ENCODE assay signal across 22 cellular contexts in the genomic region with DNA sequence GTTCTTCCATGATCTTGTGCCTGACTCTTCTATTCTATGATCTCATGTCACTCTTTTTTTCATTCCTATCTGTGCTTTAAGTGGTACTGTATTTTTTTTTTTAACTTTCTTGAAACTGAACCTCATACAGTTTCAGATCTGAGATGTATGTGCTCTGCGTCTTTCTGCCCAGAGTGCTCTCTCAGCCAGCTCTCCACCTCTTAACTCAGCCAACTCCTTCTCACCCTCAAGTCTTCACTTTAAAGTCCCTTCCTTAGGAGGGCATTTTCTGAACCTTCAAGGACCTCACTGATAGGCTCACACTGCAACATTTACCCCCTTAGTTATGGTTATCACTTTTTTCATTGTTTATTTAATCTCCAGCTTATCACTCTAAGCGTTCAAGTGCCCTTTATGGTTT.
DNase-seq lines count a peak whose midpoint lies in the region; ATAC-seq and TF ChIP-seq lines count a peak whose summit lies in the region.
"Had no signal": no experiment of that assay in that cellular context is flagged by ENCODE, and none has a peak within 500 bp of the region (broad histone marks: within the 10 kb centered on the region; RNA-seq: fewer than 3 reads in every experiment).

No MANE protein-coding gene starts in this region.

- H2BK120ac ChIP-seq in mesenchymal stem cell (ENCODE audit: low read depth, low read length) = no peak overlapping the region

- H3K9ac ChIP-seq in adipocyte (ENCODE audit: low read length) = peak overlapping the region; percentile 35
- H3K9ac ChIP-seq in mesenchymal stem cell (ENCODE audit: low read length) = peak overlapping the region; percentile 41

- H3K4me3 ChIP-seq in breast epithelium = no peak overlapping the region
- H3K4me3 ChIP-seq in adipocyte (ENCODE audit: low read length) = peak overlapping the region; percentile 20
- H3K4me3 ChIP-seq in mesenchymal stem cell (ENCODE audit: insufficient read depth in 1 of 2, low read depth in 1 of 2, low read length in 2 of 2) = no peak overlapping the region
- H3K4me3 ChIP-seq in thoracic aorta = no peak overlapping the region
- H3K4me3 ChIP-seq: GM12878, SK-N-MC had no signal

- no peak overlapping the region for H4K8ac ChIP-seq in mesenchymal stem cell (ENCODE audit: low read length)

- H2AFZ ChIP-seq in mesenchymal stem cell (ENCODE audit: low read depth, low read length) = no peak overlapping the region

- H3K27me3 ChIP-seq in breast epithelium = no peaks in the 10 kb centered on the region
- H3K27me3 ChIP-seq in adipocyte (replicated peaks; ENCODE audit: control insufficient read depth, insufficient read depth, low read length) = no peaks in the 10 kb centered on the region
- no peaks in the 10 kb centered on the region for H3K27me3 ChIP-seq in mesenchymal stem cell (ENCODE audit: control insufficient read depth in 1 of 2, insufficient read depth in 1 of 2, low read length in 2 of 2)
- no peaks in the 10 kb centered on the region for H3K27me3 ChIP-seq in thoracic aorta (replicated peaks; ENCODE audit: insufficient read depth)
- H3K27me3 ChIP-seq: BE2C had no signal

- no peaks in the 10 kb centered on the region for H3K36me3 ChIP-seq in breast epithelium
- no peaks in the 10 kb centered on the region for H3K36me3 ChIP-seq in adipocyte (ENCODE audit: control insufficient read depth, insufficient read depth, low read length, severe bottlenecking)
- H3K36me3 ChIP-seq in mesenchymal stem cell (ENCODE audit: control insufficient read depth in 1 of 2, insufficient read depth in 2 of 2, low read depth in 1 of 2, low read length in 2 of 2) = no peaks in the 10 kb centered on the region
- H3K36me3 ChIP-seq in thoracic aorta = no peaks in the 10 kb centered on the region
- H3K36me3 ChIP-seq: BE2C had no signal

- CTCF ChIA-PET in MCF 10A (lab: Yijun Ruan, JAX) = interaction anchor here (1.0 kb wide), 1 partner anchor 12 kb away, joined by 3 read pairs; no protein-coding TSS in a partner anchor
- CTCF ChIA-PET in activated CD4-positive, alpha-beta T cell treated with anti-CD3 and anti-CD28 coated beads for 36 hours (lab: Charles Lee) = no interaction called here

- peaks cover 7% of the 10 kb centered on the region for H3K9me3 Mint-ChIP-seq in MCF 10A (ENCODE audit: unreplicated experiment)
- H3K9me3 Mint-ChIP-seq in activated CD4-positive, alpha-beta T cell treated with anti-CD3 and anti-CD28 coated beads for 36 hours (ENCODE audit: low read depth) = no peaks in the 10 kb centered on the region

- H3K27ac ChIP-seq in breast epithelium (no peak overlapping the region), mesenchymal stem cell (ENCODE audit: low read length, poor library complexity, severe bottlenecking) (no peak overlapping the region), thoracic aorta (peak overlapping the region; percentile 9 to 74)
- H3K27ac ChIP-seq: 22Rv1, SK-N-MC had no signal

- H3K18ac ChIP-seq in mesenchymal stem cell (ENCODE audit: low read depth in 1 of 2, low read length in 2 of 2) = no peak overlapping the region

- no peak overlapping the region for H3K4ac ChIP-seq in mesenchymal stem cell (ENCODE audit: low read depth in 1 of 2, low read length in 2 of 2)

- no peaks in the 10 kb centered on the region for H3K79me1 ChIP-seq in mesenchymal stem cell (replicated peaks; ENCODE audit: low read length, poor library complexity, severe bottlenecking)

- no peak overlapping the region for H2AK5ac ChIP-seq in mesenchymal stem cell (ENCODE audit: low read length, severe bottlenecking)

- intact Hi-C loops in MCF 10A (cut with micrococcal nuclease) (no loop called here), breast epithelium (cut with DNase I; ENCODE audit: low total_unique reads) (no loop called here)
- intact Hi-C loops in activated CD4-positive, alpha-beta T cell treated with anti-CD3 and anti-CD28 coated beads for 36 hours (cut with DNase I, micrococcal nuclease) = no loop called here

- no TSS peak for BruUV-seq in MCF 10A (replicated peaks; lab: Mats Ljungman, UMichigan)

- no peak for ATAC-seq in thoracic aorta (ENCODE audit: insufficient number of reproducible peaks, low FRiP score, low read depth)
- ATAC-seq in activated CD4-positive, alpha-beta T cell treated with anti-CD3 and anti-CD28 coated beads for 36 hours = no peak
- ATAC-seq in HG02642 (IDR thresholded peaks at IDR 0.05; ENCODE audit: poor library complexity, unreplicated experiment) = no peak
- ATAC-seq: GM12878, HepG2 had no signal

- H2BK12ac ChIP-seq in mesenchymal stem cell (ENCODE audit: low read length in 2 of 2) = no peak overlapping the region

- TF ChIP-seq CTCF in MCF 10A (IDR thresholded peaks at IDR 0.05; ENCODE audit: unreplicated experiment) (no peak), breast epithelium (IDR thresholded peaks at IDR 0.05) (no peak), thoracic aorta (IDR thresholded peaks at IDR 0.05) (no peak)

- peaks cover 21% of the 10 kb centered on the region for H3K4me1 Mint-ChIP-seq in MCF 10A (ENCODE audit: insufficient read depth, unreplicated experiment)
- no peaks in the 10 kb centered on the region for H3K4me1 Mint-ChIP-seq in activated CD4-positive, alpha-beta T cell treated with anti-CD3 and anti-CD28 coated beads for 36 hours
- H3K4me1 Mint-ChIP-seq: CD4-positive, CD25-positive, alpha-beta regulatory T cell had no signal

- TF ChIP-seq POLR2A in breast epithelium (IDR thresholded peaks at IDR 0.05) = no peak

- 58% methylated on average over 2 of the region's 2 CpGs for WGBS in mesenchymal stem cell

- H2BK15ac ChIP-seq in mesenchymal stem cell (ENCODE audit: low read depth, poor library complexity, severe bottlenecking) = no peak overlapping the region

- no peak for DNase-seq in MCF 10A (ENCODE audit: unreplicated experiment)
- no peak for DNase-seq in breast epithelium (ENCODE audit: low spot score in 2 of 2)
- DNase-seq in adipocyte (ENCODE audit: low read depth) = no peak
- DNase-seq in mesenchymal stem cell = no peak
- no peak for DNase-seq in thoracic aorta (ENCODE audit: low spot score)
- no peak for DNase-seq in activated CD4-positive, alpha-beta T cell treated with anti-CD3 and anti-CD28 coated beads for 36 hours
- no peak for DNase-seq in T-helper 1 cell
- DNase-seq: BE2C; CD4-positive, CD25-positive, alpha-beta regulatory T cell; COR-L47; DMS 273 treated with DMSO at 0.1 percent for 48 hours; GF-D8; KG1; NCI-H2171; NCI-H446 treated with DMSO at 0.1 percent for 48 hours; NK-92 treated with Interleukin-12 subunit alpha and Interleukin-12 subunit beta, amount 100 ng/mL, for 24 hours; Right ventricle myocardium superior had no signal

- no peak overlapping the region for H3K14ac ChIP-seq in mesenchymal stem cell (ENCODE audit: low read length in 2 of 2)

- POLR2A ChIA-PET in MCF 10A (lab: Yijun Ruan, JAX) = interaction anchor here (0.6 to 1.2 kb wide), 3 partner anchors 13 to 1289 kb away, joined by 3 to 4 read pairs (median 3); no protein-coding TSS in a partner anchor
- POLR2A ChIA-PET in activated CD4-positive, alpha-beta T cell treated with anti-CD3 and anti-CD28 coated beads for 36 hours (lab: Charles Lee) = no interaction called here

- H3K36me3 Mint-ChIP-seq in MCF 10A (ENCODE audit: insufficient read depth, unreplicated experiment) = no peaks in the 10 kb centered on the region
- no peaks in the 10 kb centered on the region for H3K36me3 Mint-ChIP-seq in activated CD4-positive, alpha-beta T cell treated with anti-CD3 and anti-CD28 coated beads for 36 hours (ENCODE audit: low read depth)
- H3K36me3 Mint-ChIP-seq: CD4-positive, CD25-positive, alpha-beta regulatory T cell had no signal

- no peak overlapping the region for H3K23ac ChIP-seq in mesenchymal stem cell (ENCODE audit: low read length in 2 of 2)

- H3K9me3 ChIP-seq in breast epithelium (no peaks in the 10 kb centered on the region), adipocyte (ENCODE audit: control insufficient read depth, low read length) (no peaks in the 10 kb centered on the region), mesenchymal stem cell (ENCODE audit: control insufficient read depth, low read length) (no peaks in the 10 kb centered on the region), thoracic aorta (no peaks in the 10 kb centered on the region)
- H3K9me3 ChIP-seq: BE2C had no signal

- no peak overlapping the region for H4K91ac ChIP-seq in mesenchymal stem cell (ENCODE audit: low read length)

- no peak overlapping the region for H2BK5ac ChIP-seq in mesenchymal stem cell (ENCODE audit: low read depth, low read length, poor library complexity, severe bottlenecking)

- H3K27ac Mint-ChIP-seq in MCF 10A (ENCODE audit: low read depth, unreplicated experiment) = peak overlapping the region; percentile 84
- no peak overlapping the region for H3K27ac Mint-ChIP-seq in activated CD4-positive, alpha-beta T cell treated with anti-CD3 and anti-CD28 coated beads for 36 hours
- H3K27ac Mint-ChIP-seq: CD4-positive, CD25-positive, alpha-beta regulatory T cell had no signal

- no peaks in the 10 kb centered on the region for H3K27me3 Mint-ChIP-seq in MCF 10A (ENCODE audit: insufficient read depth, unreplicated experiment)
- no peaks in the 10 kb centered on the region for H3K27me3 Mint-ChIP-seq in activated CD4-positive, alpha-beta T cell treated with anti-CD3 and anti-CD28 coated beads for 36 hours
- H3K27me3 Mint-ChIP-seq: CD4-positive, CD25-positive, alpha-beta regulatory T cell had no signal

- H3K4me1 ChIP-seq in breast epithelium = no peaks in the 10 kb centered on the region
- H3K4me1 ChIP-seq in adipocyte (ENCODE audit: control insufficient read depth, insufficient read depth, low read length) = peaks cover 25% of the 10 kb centered on the region
- H3K4me1 ChIP-seq in mesenchymal stem cell (ENCODE audit: control insufficient read depth, insufficient read depth, low read depth, low read length) = no peaks in the 10 kb centered on the region
- peaks cover 8 to 16% of the 10 kb centered on the region in 2 donors for H3K4me1 ChIP-seq in thoracic aorta (ENCODE audit: control insufficient read depth in 1 of 2, low read depth in 2 of 2)
- H3K4me1 ChIP-seq: BE2C had no signal

- H3K4me3 Mint-ChIP-seq in MCF 10A (ENCODE audit: unreplicated experiment) = no peak overlapping the region
- H3K4me3 Mint-ChIP-seq in activated CD4-positive, alpha-beta T cell treated with anti-CD3 and anti-CD28 coated beads for 36 hours = no peak overlapping the region
- H3K4me3 Mint-ChIP-seq: CD4-positive, CD25-positive, alpha-beta regulatory T cell had no signal

- H3K4me2 ChIP-seq in mesenchymal stem cell (ENCODE audit: low read length, poor library complexity, severe bottlenecking) = no peak overlapping the region

Comparison
In these comparisons a context has a peak if more than half of its experiments do, and no peak if none do; other contexts are left out.
1. H3K27ac ChIP-seq: peak in thoracic aorta (2 of 2); none in breast epithelium (0 of 2) and mesenchymal stem cell (single experiment).